15 cellular contexts compared by ENCODE assay signal in genomic region chr18:44852818-44853217, GRCh38.
DNase-seq lines count a peak whose midpoint lies in the region; ATAC-seq, FAIRE-seq and TF ChIP-seq lines count a peak whose summit lies in the region.
"Had no signal": no experiment of that assay in that cellular context is flagged by ENCODE, and none has a peak within 500 bp of the region (broad histone marks: within the 10 kb centered on the region; RNA-seq: fewer than 3 reads in every experiment).

No MANE protein-coding gene starts in this region.

- TF ChIP-seq CTCF in left ventricle myocardium inferior (IDR thresholded peaks at IDR 0.05; ENCODE audit: borderline replicate concordance), result no peak
- TF ChIP-seq CTCF in thyroid gland (IDR thresholded peaks at IDR 0.05), result no peak

- H3K4me3 ChIP-seq in left ventricle myocardium inferior (no peak overlapping the region), thyroid gland (replicated peaks in 1 of 3) (no peak overlapping the region)

- peaks cover 7% of the 10 kb centered on the region for H3K9me3 ChIP-seq in left ventricle myocardium inferior (replicated peaks)
- H3K9me3 ChIP-seq in thyroid gland, result no peaks in the 10 kb centered on the region

- DNase-seq in Right ventricle myocardium inferior (ENCODE audit: missing footprints) (no peak), left ventricle myocardium inferior (no peak), NCI-H524 (lab: John Stamatoyannopoulos, UW) (peak; percentile 73 to 89), left cardiac atrium (no peak), thyroid gland (peak; percentile 17 to 37), retina (no peak), urothelium cell line (ENCODE audit: low spot score) (no peak)
- DNase-seq in stimulated activated CD4-positive, alpha-beta T cell treated with anti-CD3 and anti-CD28 coated beads, Interleukin-4, amount 100 ng/mL, for 4 hours, result no peak
- DNase-seq: amniotic stem cell, EL, foreskin keratinocyte, NCI-H1694 treated with DMSO at 0.1 percent for 48 hours, nephron progenitor cell had no signal

- no peak for FAIRE-seq in urothelium cell line (lab: Jason Lieb, UNC)
- FAIRE-seq: GM18507, HTR-8/SVneo had no signal

- H3K4me1 ChIP-seq in left ventricle myocardium inferior (peaks cover 56% of the 10 kb centered on the region), thyroid gland (peaks cover 0 to 34% of the 10 kb centered on the region in 2 donors)

- intact Hi-C loops in Right ventricle myocardium inferior (cut with DNase I), result no loop called here
- intact Hi-C loops in left ventricle myocardium inferior (cut with micrococcal nuclease), result no loop called here
- intact Hi-C loops in left cardiac atrium (cut with DNase I), result no loop called here
- intact Hi-C loops in thyroid gland (cut with DNase I), result no loop called here

- H3K27ac ChIP-seq in left ventricle myocardium inferior (replicated peaks), result no peak overlapping the region
- peak overlapping the region in 1 of 3 donors; percentile 8 for H3K27ac ChIP-seq in thyroid gland
- H3K27ac ChIP-seq: foreskin keratinocyte had no signal

- H3K36me3 ChIP-seq in left ventricle myocardium inferior (no peaks in the 10 kb centered on the region), thyroid gland (no peaks in the 10 kb centered on the region)

- TF ChIP-seq POLR2A in thyroid gland (IDR thresholded peaks at IDR 0.05), result no peak

- peak; percentile 85 for ATAC-seq in Right ventricle myocardium inferior
- peak; percentile 85 to 89 for ATAC-seq in left cardiac atrium
- ATAC-seq: foreskin keratinocyte had no signal

- H3K27me3 ChIP-seq in left ventricle myocardium inferior (ENCODE audit: low read depth) (no peaks in the 10 kb centered on the region), thyroid gland (no peaks in the 10 kb centered on the region)
- H3K27me3 ChIP-seq: foreskin keratinocyte had no signal

Comparison
In these comparisons a context has a peak if more than half of its experiments do, and no peak if none do; other contexts are left out.
1. DNase-seq: peak in NCI-H524 (2 of 2) and thyroid gland (2 of 2); none in Right ventricle myocardium inferior (single experiment), left ventricle myocardium inferior (single experiment), left cardiac atrium (single experiment), retina (single experiment), urothelium cell line (single experiment) and stimulated activated CD4-positive, alpha-beta T cell treated with anti-CD3 and anti-CD28 coated beads, Interleukin-4, amount 100 ng/mL, for 4 hours (0 of 2).